ENCODE assay signal across 8 cellular contexts in the genomic region with DNA sequence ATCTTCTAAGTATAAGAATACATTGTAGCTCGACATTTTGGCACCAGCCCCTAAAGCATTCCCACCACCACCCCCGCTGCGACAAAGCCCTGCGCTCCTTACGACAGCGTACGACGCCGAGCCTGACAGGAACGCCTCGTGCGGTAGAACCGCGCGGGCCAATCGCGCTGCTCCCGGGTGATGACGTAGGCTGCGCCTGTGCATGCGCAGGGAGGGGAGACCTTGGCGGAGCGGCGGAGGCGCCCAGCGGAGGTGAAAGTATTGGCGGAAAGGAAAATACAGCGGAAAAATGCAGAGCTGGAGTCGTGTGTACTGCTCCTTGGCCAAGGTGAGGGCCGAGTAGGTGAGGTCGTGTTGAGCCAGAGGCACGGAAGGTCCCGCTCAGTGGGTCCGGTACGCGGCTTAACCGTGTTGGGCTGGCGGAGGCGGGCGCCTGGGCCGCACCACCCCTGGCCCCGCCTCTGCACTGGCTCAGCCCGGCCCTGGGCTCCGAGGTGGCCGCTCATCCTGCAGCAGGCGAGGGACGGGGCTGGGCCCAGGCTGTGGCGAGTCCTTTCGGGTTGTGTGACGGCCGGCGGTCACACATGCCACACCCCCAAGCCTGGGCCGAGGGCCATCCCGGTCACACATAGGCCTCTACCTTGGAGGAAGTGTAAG. TPM values are rescaled to one million over a fixed set of nuclear protein-coding genes. Genes with fewer than 3 reads are reported as not detected.
DNase-seq lines count a peak whose midpoint lies in the region; ATAC-seq and TF ChIP-seq lines count a peak whose summit lies in the region.

Gene DLD, plus strand, starts transcription at position 222 of the 657 bp plus-strand sequence. Its CDS starts 68 bp downstream, at position 290.

- H3K4me1 ChIP-seq in PC-3 (ENCODE audit: insufficient read depth, low read length) (peaks cover 31% of the 10 kb centered on the region), mucosa of stomach (ENCODE audit: control insufficient read depth, insufficient read depth, low read length) (peaks cover 11% of the 10 kb centered on the region)

- intact Hi-C loops in PC-3 (cut with micrococcal nuclease) = loop anchor here (5.0 to 10.0 kb wide), 3 partner anchors 111 to 204 kb away; partner anchors contain the start of gene LAMB1

- H4K20me1 ChIP-seq in PC-3 (ENCODE audit: low read length) = peaks cover 9% of the 10 kb centered on the region

- H3K9me3 ChIP-seq in PC-3 (ENCODE audit: low read length) (no peaks in the 10 kb centered on the region), mucosa of stomach (ENCODE audit: control insufficient read depth, low read length) (no peaks in the 10 kb centered on the region)

- TSS peak; percentile 49 for BruUV-seq in PC-3 (replicated peaks; lab: Mats Ljungman, UMichigan)

- peaks cover 49% of the 10 kb centered on the region for H3K79me2 ChIP-seq in PC-3 (ENCODE audit: low read length)

- DNase-seq in DMS 273 (lab: John Stamatoyannopoulos, UW; ENCODE audit: unreplicated experiment) (peak; percentile 99), PC-3 (peak; percentile 93), activated T-cell treated with anti-CD3 and anti-CD28 coated beads for 48 hours (ENCODE audit: low read depth) (peak; percentile 92), epithelial cell of proximal tubule (ENCODE audit: low read depth) (peak; percentile 52)
- peak; percentile 86 to 88 for DNase-seq in stimulated activated CD8-positive, alpha-beta memory T cell treated with anti-CD3 and anti-CD28 coated beads, Interleukin-7, amount 100 ng/mL, for 1 hour (ENCODE audit: low read depth in 2 of 2)

- peak within 1 kb of the TSS; percentile 90 to 100 (median 98) for H3K4me3 Mint-ChIP-seq in IgD-negative memory B cell

- H3K36me3 Mint-ChIP-seq in IgD-negative memory B cell = peaks cover 4% of the 10 kb centered on the region

- H3K27ac Mint-ChIP-seq in IgD-negative memory B cell = peak within 1 kb of the TSS; percentile 90 to 100 (median 99)

- H3K4me2 ChIP-seq in PC-3 (ENCODE audit: low read length) = peak within 1 kb of the TSS; percentile 81

- TF ChIP-seq CTCF in PC-3 (conservative IDR thresholded peaks at IDR 0.05; ENCODE audit: low read depth, low read length) = no peak
- no peak for TF ChIP-seq CTCF in epithelial cell of proximal tubule (conservative IDR thresholded peaks at IDR 0.05; ENCODE audit: low read depth, low read length)

- peak within 1 kb of the TSS; percentile 81 for H3K4me3 ChIP-seq in PC-3 (ENCODE audit: low read length)
- H3K4me3 ChIP-seq in epithelial cell of proximal tubule (ENCODE audit: low read depth, low read length) = peak within 1 kb of the TSS; percentile 78
- H3K4me3 ChIP-seq in mucosa of stomach (ENCODE audit: low read length) = peak within 1 kb of the TSS; percentile 71

- H3K9me2 ChIP-seq in PC-3 (replicated peaks; ENCODE audit: low read length) = no peaks in the 10 kb centered on the region

- H2AFZ ChIP-seq in PC-3 (ENCODE audit: low read length) = peak within 1 kb of the TSS; percentile 96

- no peaks in the 10 kb centered on the region for H3K27me3 Mint-ChIP-seq in IgD-negative memory B cell

- H3K9ac ChIP-seq in PC-3 (ENCODE audit: low read length) = peak within 1 kb of the TSS; percentile 88
- H3K9ac ChIP-seq in mucosa of stomach (ENCODE audit: low read length) = peak within 1 kb of the TSS; percentile 78

- peak within 1 kb of the TSS; percentile 71 for H3K27ac ChIP-seq in PC-3 (ENCODE audit: low read length)

- H3K9me3 Mint-ChIP-seq in IgD-negative memory B cell = peaks cover 0 to 2% (median 0%) of the 10 kb centered on the region in 3 donors

- CTCF ChIA-PET in PC-3 (lab: Charles Lee) = no interaction called here

- no peaks in the 10 kb centered on the region for H3F3A ChIP-seq in PC-3 (ENCODE audit: low read length, unreplicated experiment)

- H3K36me3 ChIP-seq in PC-3 (ENCODE audit: low read depth, low read length) = peaks cover 10% of the 10 kb centered on the region; the same call in 1 of the 2 replicates
- H3K36me3 ChIP-seq in mucosa of stomach (ENCODE audit: control insufficient read depth, insufficient read depth, low read length) = no peaks in the 10 kb centered on the region

- peaks cover 31 to 39% (median 32%) of the 10 kb centered on the region in 3 donors for H3K4me1 Mint-ChIP-seq in IgD-negative memory B cell

- no peaks in the 10 kb centered on the region for H3K27me3 ChIP-seq in PC-3 (ENCODE audit: low read length)
- no peaks in the 10 kb centered on the region for H3K27me3 ChIP-seq in mucosa of stomach (ENCODE audit: control insufficient read depth, insufficient read depth, low read length)

- POLR2A ChIA-PET in PC-3 (lab: Charles Lee; ENCODE audit: unreplicated experiment) = no interaction called here

- ATAC-seq in GM21528 (IDR thresholded peaks at IDR 0.05; ENCODE audit: low FRiP score, unreplicated experiment) = peak; percentile 99
- peak; percentile 96 for ATAC-seq in PC-3

RNA-seq across cellular contexts. Expression of gene DLD, which starts in this region (rescaled TPM):
- polyA plus RNA-seq in IgD-negative memory B cell = 45.2 TPM
- total RNA-seq in PC-3 (2014; rRNA removed) (53.6 and 64.0 TPM in 2 replicates), epithelial cell of proximal tubule (54.4 and 59.3 TPM in 2 replicates)

Comparison
In these comparisons a context has a peak if more than half of its experiments do, and no peak if none do; other contexts are left out.
1. Peak in every context shown above with its lines: DNase-seq, ATAC-seq, H3K4me3 ChIP-seq and H3K27ac ChIP-seq.